25 cellular contexts compared by ENCODE assay signal in the genomic region with DNA sequence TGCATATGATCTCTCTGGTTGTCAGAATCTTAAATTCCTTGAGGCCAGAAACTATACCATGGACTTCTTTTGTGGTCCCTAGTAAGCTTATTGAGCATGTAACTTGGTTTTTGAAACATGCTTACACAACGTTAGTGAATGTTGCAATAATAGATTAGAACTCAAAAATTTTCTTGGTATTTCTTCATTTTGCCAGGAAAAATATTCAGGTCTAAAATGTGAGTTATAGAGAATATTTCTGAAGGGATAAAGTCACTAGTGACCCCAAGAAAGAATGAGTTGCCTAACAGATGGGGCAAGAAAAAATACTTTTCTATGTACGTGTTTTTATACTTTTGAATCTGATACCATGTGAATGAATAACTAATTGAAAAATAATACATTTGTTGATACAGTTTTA.
"Had no signal": no experiment of that assay in that cellular context is flagged by ENCODE, and none has a peak within 500 bp of the region (broad histone marks: within the 10 kb centered on the region; RNA-seq: fewer than 3 reads in every experiment).

No MANE protein-coding gene starts in this region.

- H3K4me1 ChIP-seq: body of pancreas, gastrocnemius medialis, right atrium auricular region, spleen, testis had no signal

- FAIRE-seq: urothelium cell line had no signal

- H3K27me3 ChIP-seq: body of pancreas, cardiac muscle cell, gastrocnemius medialis, right atrium auricular region, testis had no signal

- ATAC-seq: activated CD8-positive, alpha-beta memory T cell treated with anti-CD3 and anti-CD28 coated beads, Interleukin-2, amount 10 ng/mL, durations not matched to agents 7 days and 5 days; activated CD8-positive, alpha-beta T cell treated with anti-CD3 and anti-CD28 coated beads, Interleukin-2, amount 10 ng/mL, durations not matched to agents 7 days and 5 days; body of pancreas; effector memory CD8-positive, alpha-beta T cell; gastrocnemius medialis; left cardiac atrium; left ventricle myocardium superior; mucosa of descending colon; natural killer cell treated with Interleukin-12 subunit alpha and Interleukin-12 subunit beta and Interleukin-15 and Interleukin-18, amount 100 ng/mL, for 72 hours had no signal

- H3K4me3 ChIP-seq: body of pancreas, cardiac muscle cell, coronary artery, gastrocnemius medialis, mucosa of descending colon, right atrium auricular region, spleen, testis had no signal

- DNase-seq: activated B cell treated with CpG ODN at 0.5 μM for 24 hours; activated CD4-positive, alpha-beta T cell treated with anti-CD3 and anti-CD28 coated beads, Interleukin-2, amount 50 U/mL, for 1 hour; activated CD8-positive, alpha-beta memory T cell treated with anti-CD3 and anti-CD28 coated beads, Interleukin-2, amount 10 ng/mL, durations not matched to agents 7 days and 5 days; activated CD8-positive, alpha-beta T cell treated with anti-CD3 and anti-CD28 coated beads, Interleukin-2, amount 10 ng/mL, durations not matched to agents 7 days and 5 days; activated T-cell treated with anti-CD3 and anti-CD28 coated beads, Interleukin-2, amount 50 U/mL, for 48 hours; aorta; body of pancreas; cerebellar nuclear complex; effector memory CD8-positive, alpha-beta T cell; erythroblast; gastrocnemius medialis; glutamatergic neuron; islet precursor cell; left cardiac atrium; left ventricle myocardium superior; mucosa of descending colon; spleen; stimulated activated naive CD4-positive, alpha-beta T cell treated with Interleukin-2 at 50 U/mL for 16 hours; T-helper 9 cell; testis had no signal

- H3K36me3 ChIP-seq: cardiac muscle cell, gastrocnemius medialis, right atrium auricular region, spleen had no signal

- H3K9me3 ChIP-seq: body of pancreas, gastrocnemius medialis, mucosa of descending colon, right atrium auricular region, spleen, testis had no signal

- H3K27ac ChIP-seq: body of pancreas, cardiac muscle cell, coronary artery, gastrocnemius medialis, right atrium auricular region, spleen, testis had no signal
